Comparison of ENCODE assay signal across 8 cellular contexts in genomic region chr6:135183532-135184440, GRCh38. TPM values are rescaled to one million over a fixed set of nuclear protein-coding genes. Genes with fewer than 3 reads are reported as not detected.
A peak's percentile ranks its signal among the peaks of the same experiment; 100 is the strongest.
DNase-seq lines count a peak whose midpoint lies in the region; ATAC-seq and TF ChIP-seq lines count a peak whose summit lies in the region.

No MANE protein-coding gene starts in this region.

- peaks cover 26% of the 10 kb centered on the region for H3K36me3 Mint-ChIP-seq in activated CD4-positive, alpha-beta memory T cell treated with anti-CD3 and anti-CD28 coated beads for 36 hours
- H3K36me3 Mint-ChIP-seq in naive thymus-derived CD8-positive, alpha-beta T cell: peaks cover 0 to 17% (median 5%) of the 10 kb centered on the region in 3 donors

- peaks cover 17% of the 10 kb centered on the region for H3K4me1 Mint-ChIP-seq in activated CD4-positive, alpha-beta memory T cell treated with anti-CD3 and anti-CD28 coated beads for 36 hours (ENCODE audit: low read depth)
- H3K4me1 Mint-ChIP-seq in naive thymus-derived CD8-positive, alpha-beta T cell: peaks cover 14 to 30% (median 20%) of the 10 kb centered on the region in 4 donors

- no peak overlapping the region for H3K27ac ChIP-seq in AG04450 (ENCODE audit: low read depth, low read length)
- no peak overlapping the region for H3K27ac ChIP-seq in testis

- H3K4me3 Mint-ChIP-seq in activated CD4-positive, alpha-beta memory T cell treated with anti-CD3 and anti-CD28 coated beads for 36 hours: peak overlapping the region; percentile 88
- peak overlapping the region; percentile 82 to 98 (median 94) for H3K4me3 Mint-ChIP-seq in naive thymus-derived CD8-positive, alpha-beta T cell

- ATAC-seq in GM18519 (IDR thresholded peaks at IDR 0.05; ENCODE audit: low FRiP score, unreplicated experiment): peak; percentile 30
- ATAC-seq in HG03103 (IDR thresholded peaks at IDR 0.05; ENCODE audit: low read depth, unreplicated experiment): peak; percentile 27
- peak; percentile 30 to 44 for ATAC-seq in naive thymus-derived CD8-positive, alpha-beta T cell

- TF ChIP-seq CTCF in AG04450 (IDR thresholded peaks at IDR 0.05; ENCODE audit: low read depth, low read length) (peak; percentile 55), testis (IDR thresholded peaks at IDR 0.05) (peak in 1 of 3 experiments; percentile 14)

- no peak overlapping the region for H3K9ac ChIP-seq in endocrine pancreas (ENCODE audit: control insufficient read depth, insufficient read depth, low read length)

- H3K4me3 ChIP-seq in AG04450 (ENCODE audit: low read depth, low read length) (no peak overlapping the region; the same call in 1 of the 2 replicates), endocrine pancreas (ENCODE audit: control insufficient read depth, insufficient read depth, low read length) (peak overlapping the region; percentile 81), testis (peak overlapping the region; percentile 51 to 57)

- H3K27me3 Mint-ChIP-seq in activated CD4-positive, alpha-beta memory T cell treated with anti-CD3 and anti-CD28 coated beads for 36 hours: no peaks in the 10 kb centered on the region
- no peaks in the 10 kb centered on the region for H3K27me3 Mint-ChIP-seq in naive thymus-derived CD8-positive, alpha-beta T cell

- peak overlapping the region; percentile 92 for H3K27ac Mint-ChIP-seq in activated CD4-positive, alpha-beta memory T cell treated with anti-CD3 and anti-CD28 coated beads for 36 hours
- H3K27ac Mint-ChIP-seq in naive thymus-derived CD8-positive, alpha-beta T cell: peak overlapping the region; percentile 75 to 96 (median 91)

- WGBS in testis, 2 donors: 11 to 12% methylated on average over 16 to 19 of the region's 19 CpGs

- no peak for TF ChIP-seq POLR2A in testis (IDR thresholded peaks at IDR 0.05)

- intact Hi-C loops in activated CD4-positive, alpha-beta memory T cell treated with anti-CD3 and anti-CD28 coated beads for 36 hours (cut with micrococcal nuclease): loop anchor here (1.0 to 10.0 kb wide), 16 partner anchors 12 to 1009 kb away; partner anchors contain the start of genes AHI1 and HBS1L
- intact Hi-C loops in testis (cut with DNase I; ENCODE audit: low total_unique reads): no loop called here

- no peaks in the 10 kb centered on the region for H3K36me3 ChIP-seq in endocrine pancreas (ENCODE audit: control insufficient read depth, insufficient read depth, low read length)
- H3K36me3 ChIP-seq in testis (ENCODE audit: low read depth, missing control alignments): no peaks in the 10 kb centered on the region

- peaks cover 19% of the 10 kb centered on the region for H3K27me3 ChIP-seq in AG04450 (ENCODE audit: control insufficient read depth, insufficient read depth, low read length)
- H3K27me3 ChIP-seq in endocrine pancreas (ENCODE audit: control insufficient read depth, insufficient read depth, low read length): peaks cover 2% of the 10 kb centered on the region
- no peaks in the 10 kb centered on the region for H3K27me3 ChIP-seq in testis

- POLR2A ChIA-PET in AG04450 (lab: Yijun Ruan, JAX): interaction anchor here (0.7 kb wide), 1 partner anchor 236 kb away, joined by 3 read pairs; no protein-coding TSS in a partner anchor
- POLR2A ChIA-PET in activated CD4-positive, alpha-beta memory T cell treated with anti-CD3 and anti-CD28 coated beads for 36 hours (lab: Charles Lee): interaction anchor here (0.6 to 2.4 kb wide), 7 partner anchors 19 to 129 kb away, joined by 3 to 8 read pairs (median 4); partner anchors contain the start of gene HBS1L
- POLR2A ChIA-PET in naive thymus-derived CD8-positive, alpha-beta T cell (lab: Charles Lee): interaction anchor here (0.6 to 4.5 kb wide), 18 partner anchors 12 to 362 kb away, joined by 3 to 26 read pairs (median 6); partner anchors contain the start of gene HBS1L

- H3K4me1 ChIP-seq in endocrine pancreas (ENCODE audit: control insufficient read depth, insufficient read depth, low read length): no peaks in the 10 kb centered on the region
- peaks cover 16% of the 10 kb centered on the region for H3K4me1 ChIP-seq in testis

- H3K9me3 Mint-ChIP-seq in activated CD4-positive, alpha-beta memory T cell treated with anti-CD3 and anti-CD28 coated beads for 36 hours: no peaks in the 10 kb centered on the region
- no peaks in the 10 kb centered on the region for H3K9me3 Mint-ChIP-seq in naive thymus-derived CD8-positive, alpha-beta T cell

- no peak for DNase-seq in AG04450 (ENCODE audit: low read depth, low spot score)
- peak; percentile 100 for DNase-seq in NCI-H526 (lab: John Stamatoyannopoulos, UW)
- DNase-seq in activated CD4-positive, alpha-beta memory T cell treated with anti-CD3 and anti-CD28 coated beads for 36 hours: peak; percentile 91
- DNase-seq in naive thymus-derived CD8-positive, alpha-beta T cell: peak; percentile 59 to 86 (median 69)
- DNase-seq in testis: peak; percentile 49

- CTCF ChIA-PET in AG04450 (lab: Charles Lee): interaction anchor here (0.9 to 1.5 kb wide), 2 partner anchors 188 to 240 kb away, joined by 3 to 5 read pairs; no protein-coding TSS in a partner anchor
- CTCF ChIA-PET in activated CD4-positive, alpha-beta memory T cell treated with anti-CD3 and anti-CD28 coated beads for 36 hours (lab: Charles Lee): interaction anchor here (0.7 to 2.8 kb wide), 38 partner anchors 9 to 428 kb away, joined by 3 to 27 read pairs (median 4); partner anchors contain the start of gene HBS1L

- H3K9me3 ChIP-seq in AG04450 (ENCODE audit: control insufficient read depth, insufficient read depth, low read length) (no peaks in the 10 kb centered on the region; the same call in 1 of the 2 replicates), endocrine pancreas (ENCODE audit: control insufficient read depth, low read length) (no peaks in the 10 kb centered on the region), testis (no peaks in the 10 kb centered on the region)

RNA-seq across cellular contexts. Expression of gene MYB, which starts 2.7 kb away (rescaled TPM):
- polyA plus RNA-seq in AG04450 (2011; rRNA removed) (0.09 and 0.10 TPM in 2 replicates), testis (ENCODE audit: insufficient read depth, low read depth, low replicate concordance) (1.8 TPM)
- polyA minus RNA-seq in AG04450 (2011; rRNA and poly(A)+ RNA removed): 0.26 TPM in 1 of 2 replicates, not detected in the other
- 10 to 100 TPM; 19.4 to 19.7 TPM for total RNA-seq in activated CD4-positive, alpha-beta memory T cell treated with anti-CD3 and anti-CD28 coated beads for 36 hours
- total RNA-seq in naive thymus-derived CD8-positive, alpha-beta T cell: 10 to 100 TPM; 20.9 to 22.5 TPM
- 1 to 10 TPM; 2.4 to 4.8 (median 2.5) TPM for polyA plus RNA-seq in naive thymus-derived CD8-positive, alpha-beta T cell
- total RNA-seq in testis: 1 to 10 TPM; 1.5 to 3.7 TPM

Comparison
In these comparisons a context has a peak if more than half of its experiments do, and no peak if none do; other contexts are left out.
1. RNA of gene MYB, which starts 2.7 kb away (total RNA-seq): 20.9 to 22.5 TPM in naive thymus-derived CD8-positive, alpha-beta T cell and 19.4 to 19.7 TPM in activated CD4-positive, alpha-beta memory T cell treated with anti-CD3 and anti-CD28 coated beads for 36 hours; 1.5 to 3.7 TPM in testis; every median in the first group is over 4 times any median in the second.
2. Peak in every context shown above with its lines, with median percentiles within 50 percentile points of each other: ATAC-seq.